Comparison of ENCODE assay signal across 32 cellular contexts in the genomic region with DNA sequence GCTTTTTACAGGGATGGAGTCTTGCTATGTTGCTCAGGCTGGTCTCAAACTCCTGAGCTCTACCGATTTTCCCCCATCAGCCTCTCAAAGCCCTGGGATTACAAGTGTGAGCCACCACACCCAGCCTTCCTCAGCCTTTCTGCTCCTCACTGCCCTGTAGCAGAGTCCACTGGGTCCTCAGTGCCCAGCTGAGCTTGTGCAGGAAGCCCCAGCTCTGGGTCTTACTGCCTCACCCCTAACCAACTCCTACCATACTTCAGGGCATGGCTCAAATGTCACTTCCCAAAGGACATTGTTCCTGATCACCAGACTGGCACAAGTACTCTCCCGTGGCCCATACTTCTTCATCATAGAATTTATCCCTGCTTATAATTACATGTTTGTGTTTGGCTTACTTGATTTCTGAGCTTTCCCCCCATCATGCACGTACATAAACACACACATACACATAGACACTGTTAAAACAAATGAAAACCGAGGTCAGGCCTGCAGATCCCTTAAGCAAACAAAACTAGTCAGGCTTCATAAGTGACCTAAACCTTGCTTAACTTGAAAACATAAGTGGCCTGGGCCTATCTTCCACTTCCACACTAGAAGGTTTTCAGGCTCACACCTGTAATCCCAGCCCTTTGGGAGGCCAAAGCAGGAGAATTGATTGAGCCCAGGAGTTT. TPM values are rescaled to one million over a fixed set of nuclear protein-coding genes. Genes with fewer than 3 reads are reported as not detected.
DNase-seq lines count a peak whose midpoint lies in the region; ATAC-seq, FAIRE-seq and TF ChIP-seq lines count a peak whose summit lies in the region.
"Had no signal": no experiment of that assay in that cellular context is flagged by ENCODE, and none has a peak within 500 bp of the region (broad histone marks: within the 10 kb centered on the region; RNA-seq: fewer than 3 reads in every experiment).

No MANE protein-coding gene starts in this region.

- FAIRE-seq in pancreas (lab: Jason Lieb, UNC): no peak
- FAIRE-seq: endometrium had no signal

- no peaks in the 10 kb centered on the region for H3K79me2 ChIP-seq in MM.1S (ENCODE audit: low read length)

- H3K4me3 ChIP-seq in right lobe of liver (no peak overlapping the region), pancreas (no peak overlapping the region), MM.1S (ENCODE audit: low read length) (no peak overlapping the region)
- H3K4me3 ChIP-seq: esophagus squamous epithelium, sigmoid colon, vagina had no signal

- WGBS in right lobe of liver (ENCODE audit: insufficient coverage, low coverage, low lambda C conversion rate, missing lambda C conversion rate): 56% methylated on average over 4 of the region's 4 CpGs
- WGBS in pancreas, 2 donors: 67% methylated on average over 4 of the region's 4 CpGs

- H3K27ac ChIP-seq in right lobe of liver: peak overlapping the region; percentile 58 to 89 (median 86)
- H3K27ac ChIP-seq in pancreas: no peak overlapping the region
- no peak overlapping the region for H3K27ac ChIP-seq in MM.1S (ENCODE audit: low read length)
- H3K27ac ChIP-seq: esophagus squamous epithelium, sigmoid colon, vagina had no signal

- no peaks in the 10 kb centered on the region for H3K36me3 ChIP-seq in right lobe of liver
- H3K36me3 ChIP-seq in pancreas: no peaks in the 10 kb centered on the region
- H3K36me3 ChIP-seq in MM.1S (replicated peaks; ENCODE audit: insufficient read depth, low read length): no peaks in the 10 kb centered on the region
- H3K36me3 ChIP-seq: esophagus squamous epithelium, sigmoid colon, vagina had no signal

- no peaks in the 10 kb centered on the region for H3F3A ChIP-seq in MM.1S (ENCODE audit: insufficient read depth, low read length)

- peaks cover 0 to 41% (median 13%) of the 10 kb centered on the region in 4 donors for H3K4me1 ChIP-seq in right lobe of liver
- H3K4me1 ChIP-seq in pancreas: no peaks in the 10 kb centered on the region
- no peaks in the 10 kb centered on the region for H3K4me1 ChIP-seq in MM.1S (ENCODE audit: low read length)
- H3K4me1 ChIP-seq: sigmoid colon, vagina had no signal

- DNase-seq in cardiac septum (ENCODE audit: low spot score) (peak; percentile 6), Right ventricle myocardium inferior (ENCODE audit: missing footprints) (no peak), NCI-H774 (lab: John Stamatoyannopoulos, UW) (peak; percentile 7), right lobe of liver (peak in 1 of 3 donors; percentile 22), pancreas (no peak), MM.1S (no peak)
- DNase-seq: activated naive CD8-positive, alpha-beta T cell treated with anti-CD3 and anti-CD28 coated beads, Interleukin-2, amount 50 U/mL, for 24 hours; activated T-cell treated with anti-CD3 and anti-CD28 coated beads, Interleukin-2, amount 50 U/mL, for 4 hours; CD4-positive, alpha-beta memory T cell; dermis blood vessel endothelial cell; esophagus squamous epithelium; foreskin melanocyte; GF-D8; left cardiac atrium; mesendoderm; NCI-H187; NCI-H345; OCI-M1; Right ventricle myocardium superior; stimulated activated CD4-positive, alpha-beta T cell treated with anti-CD3 and anti-CD28 coated beads, Interleukin-4, amount 100 ng/mL, for 4 hours; stimulated activated naive B cell treated with anti-CD40 and anti-IgM and Interleukin-4, amounts not matched to agents 10 μg/mL and 1 μg/mL and 100 μg/mL, for 72 hours had no signal

- no peak for TF ChIP-seq POLR2A in right lobe of liver (IDR thresholded peaks at IDR 0.05)

- no peaks in the 10 kb centered on the region for H3K9me3 ChIP-seq in right lobe of liver
- H3K9me3 ChIP-seq in pancreas: no peaks in the 10 kb centered on the region
- H3K9me3 ChIP-seq in MM.1S (replicated peaks; ENCODE audit: insufficient read depth, low read length): no peaks in the 10 kb centered on the region
- H3K9me3 ChIP-seq: esophagus squamous epithelium, sigmoid colon, vagina had no signal

- intact Hi-C loops in cardiac septum (cut with DNase I) (no loop called here), Right ventricle myocardium inferior (cut with DNase I) (no loop called here), right lobe of liver (cut with DNase I) (no loop called here), pancreas (cut with DNase I) (no loop called here)

- no peaks in the 10 kb centered on the region for H3K27me3 ChIP-seq in right lobe of liver
- H3K27me3 ChIP-seq in pancreas: no peaks in the 10 kb centered on the region
- H3K27me3 ChIP-seq in MM.1S (replicated peaks; ENCODE audit: insufficient read depth, low read length): no peaks in the 10 kb centered on the region
- H3K27me3 ChIP-seq: esophagus squamous epithelium, vagina had no signal

- no peak overlapping the region for H3K4me2 ChIP-seq in MM.1S (ENCODE audit: low read depth, low read length)

- H4K20me1 ChIP-seq in MM.1S (ENCODE audit: insufficient read depth, low read length): no peaks in the 10 kb centered on the region

- H3K9me2 ChIP-seq in MM.1S (replicated peaks; ENCODE audit: insufficient read depth, low read length): no peaks in the 10 kb centered on the region

- ATAC-seq in Right ventricle myocardium inferior (no peak), right lobe of liver (peak; percentile 8 to 58 (median 32)), pancreas (no peak), GM18907 (IDR thresholded peaks at IDR 0.05; ENCODE audit: unreplicated experiment) (no peak), GM19452 (IDR thresholded peaks at IDR 0.05; ENCODE audit: unreplicated experiment) (no peak)
- ATAC-seq: activated naive CD8-positive, alpha-beta T cell treated with anti-CD3 and anti-CD28 coated beads, Interleukin-2, amount 50 U/mL, for 24 hours; activated T-cell treated with anti-CD3 and anti-CD28 coated beads, Interleukin-2, amount 50 U/mL, for 4 hours; left cardiac atrium; stimulated activated naive B cell treated with anti-CD40 and anti-IgM and Interleukin-4, amounts not matched to agents 10 μg/mL and 1 μg/mL and 100 μg/mL, for 72 hours had no signal

- H3K9ac ChIP-seq in MM.1S (ENCODE audit: low read length): no peak overlapping the region

- no peak overlapping the region for H2AFZ ChIP-seq in MM.1S (ENCODE audit: low read length)

- TF ChIP-seq CTCF in right lobe of liver (IDR thresholded peaks at IDR 0.05) (no peak), pancreas (IDR thresholded peaks at IDR 0.05) (no peak), MM.1S (IDR thresholded peaks at IDR 0.05; ENCODE audit: low read length) (no peak)

RNA-seq across cellular contexts. Expression of gene SLC43A3, which starts 14.0 kb away (rescaled TPM):
- total RNA-seq in cardiac septum: 26.7 TPM
- 22.4 TPM for total RNA-seq in Right ventricle myocardium inferior
- 100 to 1,000 TPM; 109 to 259 (median 185) TPM for total RNA-seq in right lobe of liver
- 10 to 100 TPM in 5 of 6 donors, 1 to 10 TPM in 1; 6.7 to 34.9 (median 10.8) TPM for total RNA-seq in pancreas
- 10 to 100 TPM; 16.4 to 18.2 TPM for polyA plus RNA-seq in pancreas

RNA-seq across cellular contexts. Expression of gene RTN4RL2, which starts 19.4 kb away (rescaled TPM):
- total RNA-seq in cardiac septum: 0.73 TPM
- total RNA-seq in Right ventricle myocardium inferior: 1.6 TPM
- total RNA-seq in right lobe of liver: 10 to 100 TPM; 12.5 to 54.4 (median 18.6) TPM
- total RNA-seq in pancreas: 1 to 10 TPM in 3 of 6 donors, under 1 TPM in 3; 0.55 to 2.7 (median 1.1) TPM
- 1 to 10 TPM; 1.4 to 2.6 TPM for polyA plus RNA-seq in pancreas

RNA-seq across cellular contexts. Expression of gene PRG2, which starts 50.4 kb away (rescaled TPM):
- total RNA-seq in cardiac septum (not detected), Right ventricle myocardium inferior (not detected), right lobe of liver (1 to 10 TPM in 1 of 6 experiments, under 1 TPM in 3, not detected in 2; 0.39 to 1.2 (median 0.86) TPM), pancreas (not detected)
- under 1 TPM; 0.57 to 0.96 TPM for polyA plus RNA-seq in pancreas
- total RNA-seq: A673, dermis blood vessel endothelial cell, esophagus squamous epithelium, left cardiac atrium, LHCN-M2, Right ventricle myocardium superior, sigmoid colon, temporal lobe, vagina had no signal
- polyA plus RNA-seq: CD4-positive, alpha-beta memory T cell; sigmoid colon had no signal

RNA-seq across cellular contexts. Expression of gene PRG3, which starts 59.9 kb away (rescaled TPM):
- not detected for total RNA-seq in cardiac septum
- not detected for total RNA-seq in Right ventricle myocardium inferior
- total RNA-seq in right lobe of liver: not detected
- total RNA-seq in pancreas: not detected
- not detected for polyA plus RNA-seq in pancreas
- total RNA-seq: A673; activated CD8-positive, alpha-beta memory T cell treated with anti-CD3 and anti-CD28 coated beads for 36 hours; activated T-cell treated with anti-CD3 and anti-CD28 coated beads, Interleukin-2, amount 50 U/mL, for 4 hours; CD4-positive, alpha-beta memory T cell; dermis blood vessel endothelial cell; esophagus squamous epithelium; left cardiac atrium; LHCN-M2; posterior vena cava; Right ventricle myocardium superior; sigmoid colon; T-helper 2 cell treated with Interferon-gamma antibody and Interleukin-4, amounts not matched to agents 100 ng/mL and 5 ng/mL, for 36 hours; temporal lobe; vagina had no signal
- polyA plus RNA-seq: CD4-positive, alpha-beta memory T cell; sigmoid colon had no signal

Comparison
In these comparisons a context has a peak if more than half of its experiments do, and no peak if none do; other contexts are left out.
1. DNase-seq: peak in cardiac septum (single experiment) and NCI-H774 (single experiment); none in Right ventricle myocardium inferior (single experiment), pancreas (0 of 6) and MM.1S (single experiment).
2. ATAC-seq: peak in right lobe of liver (4 of 4); none in Right ventricle myocardium inferior (single experiment), pancreas (0 of 4), GM18907 (single experiment) and GM19452 (single experiment).
3. H3K27ac ChIP-seq: peak in right lobe of liver (3 of 3); none in pancreas (0 of 4) and MM.1S (single experiment).